8 cellular contexts compared by ENCODE assay signal in the genomic region with DNA sequence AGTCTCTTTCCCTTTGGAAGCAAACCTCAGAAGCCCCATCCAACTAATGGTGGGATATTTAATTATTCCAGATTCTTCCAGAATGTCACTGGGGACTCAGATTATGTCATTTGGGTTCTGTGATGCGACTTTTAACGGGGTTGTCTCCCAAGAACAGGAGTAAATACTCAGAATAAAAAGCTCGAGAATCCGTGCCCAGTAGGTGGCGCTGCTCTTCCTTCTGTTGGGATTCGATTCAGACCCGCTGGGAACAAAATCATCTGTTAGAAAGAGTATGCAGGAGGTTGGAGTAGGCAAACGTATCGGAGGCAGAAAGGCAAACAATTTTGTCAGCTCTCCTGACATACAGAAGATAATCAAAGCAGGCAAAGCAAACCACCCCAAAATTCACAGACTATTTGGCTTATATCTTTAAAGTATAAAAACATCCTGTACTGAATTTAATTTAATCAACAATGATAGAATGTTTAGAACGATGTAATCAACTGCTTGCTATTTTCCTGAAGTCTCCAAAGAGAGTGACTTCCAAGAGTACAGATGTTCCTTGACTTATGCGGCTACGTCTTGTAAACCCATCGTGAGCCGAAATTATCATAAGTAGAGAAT.
DNase-seq lines count a peak whose midpoint lies in the region; ATAC-seq and TF ChIP-seq lines count a peak whose summit lies in the region.

No MANE protein-coding gene starts in this region.

- WGBS in upper lobe of left lung, 2 donors, result 12 to 15% methylated on average over 14 of the region's 14 CpGs

- TF ChIP-seq EP300 in upper lobe of left lung (IDR thresholded peaks at IDR 0.05), result no peak

- H3K79me2 ChIP-seq in parathyroid adenoma, result no peaks in the 10 kb centered on the region

- H3K9me3 ChIP-seq in AG04450 (ENCODE audit: control insufficient read depth, insufficient read depth, low read length), result peaks cover 3% of the 10 kb centered on the region; the same call in 1 of the 2 replicates
- H3K9me3 ChIP-seq in parathyroid adenoma (ENCODE audit: control insufficient read depth, low read length), result no peaks in the 10 kb centered on the region
- H3K9me3 ChIP-seq in upper lobe of left lung, result no peaks in the 10 kb centered on the region

- DNase-seq in AG04450 (ENCODE audit: low read depth, low spot score) (peak; percentile 72), GM19240 (ENCODE audit: insufficient read length, low spot score) (peak; percentile 59), MV-4-11 (lab: John Stamatoyannopoulos, UW) (peak; percentile 72), SHP77 treated with DMSO at 0.1 percent for 48 hours (lab: John Stamatoyannopoulos, UW) (peak; percentile 91), glomerular visceral epithelial cell (ENCODE audit: extremely low spot score) (peak; percentile 87), upper lobe of left lung (peak in 1 of 2 donors; percentile 79)
- DNase-seq in activated naive CD4-positive, alpha-beta T cell treated with Interleukin-2 at 50 U/mL for 16 hours, result peak; percentile 68

- no peak for TF ChIP-seq POLR2A in upper lobe of left lung (IDR thresholded peaks at IDR 0.05)

- H3K4me3 ChIP-seq in AG04450 (ENCODE audit: low read depth, low read length), result no peak overlapping the region
- H3K4me3 ChIP-seq in parathyroid adenoma (ENCODE audit: low read depth, low read length), result no peak overlapping the region
- H3K4me3 ChIP-seq in upper lobe of left lung, result no peak overlapping the region

- H3K27me3 ChIP-seq in AG04450 (ENCODE audit: control insufficient read depth, insufficient read depth, low read length) (no peaks in the 10 kb centered on the region), parathyroid adenoma (ENCODE audit: control insufficient read depth, insufficient read depth, low read length) (no peaks in the 10 kb centered on the region), upper lobe of left lung (no peaks in the 10 kb centered on the region)

- peak; percentile 86 for TF ChIP-seq CTCF in AG04450 (IDR thresholded peaks at IDR 0.05; ENCODE audit: low read depth, low read length)
- TF ChIP-seq CTCF in parathyroid adenoma (IDR thresholded peaks at IDR 0.05), result peak; percentile 88
- peak; percentile 53 to 77 (median 70) for TF ChIP-seq CTCF in upper lobe of left lung (IDR thresholded peaks at IDR 0.05)

- H3K4me1 ChIP-seq in parathyroid adenoma (no peaks in the 10 kb centered on the region), upper lobe of left lung (peaks cover 13 to 34% (median 22%) of the 10 kb centered on the region in 4 donors)

- no peak overlapping the region for H3K9ac ChIP-seq in parathyroid adenoma

- H3K27ac ChIP-seq in AG04450 (ENCODE audit: low read depth, low read length) (peak overlapping the region; percentile 25), parathyroid adenoma (no peak overlapping the region), upper lobe of left lung (peak overlapping the region in 3 of 4 donors; percentile 63 to 78 (median 76))

- no peak overlapping the region for H3K4me2 ChIP-seq in parathyroid adenoma (ENCODE audit: low read length)

- CTCF ChIA-PET in AG04450 (lab: Charles Lee), result interaction anchor here (0.6 to 3.9 kb wide), 46 partner anchors 8 to 516 kb away, joined by 3 to 71 read pairs (median 4); partner anchors contain the start of genes RAD1 and TTC23L

- POLR2A ChIA-PET in AG04450 (lab: Yijun Ruan, JAX), result interaction anchor here (1.0 kb wide), 1 partner anchor 13 kb away, joined by 3 read pairs; no protein-coding TSS in a partner anchor

- peak; percentile 82 to 87 for ATAC-seq in upper lobe of left lung (ENCODE audit: low FRiP score in 2 of 2)

- H3K36me3 ChIP-seq in parathyroid adenoma (ENCODE audit: control insufficient read depth, insufficient read depth, low read length) (no peaks in the 10 kb centered on the region), upper lobe of left lung (no peaks in the 10 kb centered on the region)

- H2AFZ ChIP-seq in parathyroid adenoma, result no peak overlapping the region
